ENCODE assay signal across 9 cellular contexts in the genomic region with DNA sequence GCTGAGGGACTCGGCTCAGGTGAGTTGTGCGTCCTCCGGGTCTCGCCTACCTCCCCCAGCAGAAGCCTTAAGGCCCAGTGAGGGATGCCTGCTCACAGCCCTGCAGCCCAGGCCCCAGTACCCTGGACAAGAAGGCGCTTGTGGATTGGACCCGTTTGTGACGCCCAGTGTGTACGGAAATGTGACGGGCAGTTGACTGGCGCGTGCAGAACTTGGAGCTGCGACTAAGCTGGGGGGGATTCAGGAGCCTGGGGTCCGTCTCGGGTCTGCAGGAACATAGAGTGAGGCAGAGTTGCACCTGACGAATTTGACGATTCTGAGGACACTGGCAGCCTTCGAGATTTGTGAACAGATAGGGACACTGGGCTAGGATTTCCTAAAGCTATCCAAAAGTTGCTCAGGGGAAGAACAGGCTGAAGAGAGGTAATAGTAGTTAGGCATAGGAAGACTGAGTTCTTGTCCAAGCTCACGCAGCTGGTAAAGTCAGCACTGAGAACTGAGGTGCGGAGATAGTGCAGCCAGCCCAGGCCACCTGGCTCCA. TPM values are rescaled to one million over a fixed set of nuclear protein-coding genes. Genes with fewer than 3 reads are reported as not detected.
A peak's percentile ranks its signal among the peaks of the same experiment; 100 is the strongest.
DNase-seq lines count a peak whose midpoint lies in the region; ATAC-seq and TF ChIP-seq lines count a peak whose summit lies in the region.
"Had no signal": no experiment of that assay in that cellular context is flagged by ENCODE, and none has a peak within 500 bp of the region (broad histone marks: within the 10 kb centered on the region; RNA-seq: fewer than 3 reads in every experiment).

No MANE protein-coding gene starts in this region.

- RAD21 ChIA-PET in HCT116 (lab: Charles Lee; ENCODE audit: low non-redundant PET in 1 of 2, low total read pairs in 2 of 2, uncharacterized antibody in 2 of 2, unreplicated experiment in 2 of 2): no interaction called here

- H3K9me3 ChIP-seq in HCT116 (ENCODE audit: control insufficient read depth in 1 of 2, insufficient read depth in 1 of 2, low read depth in 1 of 2, low read length in 2 of 2): peaks cover 27 to 49% of the 10 kb centered on the region in 2 experiments; a peak in 3 of 4 replicates

- intact Hi-C loops in HCT116 (cut with micrococcal nuclease): loop anchor here (5.0 kb wide), 2 partner anchors 65 to 135 kb away; a partner anchor contains a TSS

- peaks cover 0 to 12% of the 10 kb centered on the region in 2 experiments; a peak in 3 of 4 replicates for H3K4me1 ChIP-seq in HCT116 (ENCODE audit: control insufficient read depth in 1 of 2, insufficient read depth in 2 of 2, low read length in 2 of 2)

- H2AFZ ChIP-seq in HCT116 (ENCODE audit: low read depth, low read length, poor library complexity, severe bottlenecking): no peak overlapping the region

- H3K27ac ChIP-seq in HCT116 (ENCODE audit: low read depth, low read length) (peak overlapping the region; percentile 69), skin epidermis (peak overlapping the region in 19 of 21 experiments; percentile 19 to 85 (median 71))

- H3K27me3 ChIP-seq in HCT116 (ENCODE audit: insufficient read depth, low read length): no peaks in the 10 kb centered on the region

- BruUV-seq in HCT116 (replicated peaks; lab: Mats Ljungman, UMichigan): no TSS peak

- H3K36me3 ChIP-seq in HCT116 (ENCODE audit: control insufficient read depth in 1 of 2, insufficient read depth in 2 of 2, low read length in 2 of 2): peaks cover 12 to 40% of the 10 kb centered on the region in 2 experiments

- DNase-seq in HCT116 (ENCODE audit: low read depth, low spot score) (no peak), RKO (ENCODE audit: low spot score) (peak; percentile 32), fibroblast of villous mesenchyme (ENCODE audit: low read depth) (no peak), SK-N-DZ (ENCODE audit: low spot score) (no peak), globus pallidus (ENCODE audit: low spot score) (no peak)
- DNase-seq in stimulated activated CD4-positive, alpha-beta T cell treated with anti-CD3 and anti-CD28 coated beads, Interleukin-1b, Interleukin-23, amount 100 ng/mL, for 48 hours: no peak
- DNase-seq in activated CD8-positive, alpha-beta memory T cell treated with anti-CD3 and anti-CD28 coated beads for 24 hours: no peak

- H3K4me3 ChIP-seq in HCT116 (replicated peaks in 1 of 2; ENCODE audit: low read depth in 1 of 2, low read length in 2 of 2) (peak overlapping the region; percentile 90 to 97), fibroblast of villous mesenchyme (ENCODE audit: low read depth, low read length) (peak overlapping the region; percentile 90), skin epidermis (peak overlapping the region; percentile 70 to 98 (median 82))

- no peaks in the 10 kb centered on the region for H4K20me1 ChIP-seq in HCT116 (ENCODE audit: insufficient read depth)

- peak overlapping the region; percentile 75 for H3K9ac ChIP-seq in HCT116 (ENCODE audit: low read length)

- no peak for TF ChIP-seq CTCF in HCT116 (IDR thresholded peaks at IDR 0.05 in 2 of 3, conservative IDR thresholded peaks at IDR 0.05 in 1 of 3; ENCODE audit: borderline replicate concordance in 1 of 3, insufficient read depth in 1 of 3, low read depth in 2 of 3, low read length in 2 of 3)
- no peak for TF ChIP-seq CTCF in fibroblast of villous mesenchyme (IDR thresholded peaks at IDR 0.05; ENCODE audit: insufficient read depth, low read depth, low read length)

- ATAC-seq in HCT116: peak; percentile 37; the same call in 1 of the 2 replicates

- POLR2A ChIA-PET in HCT116 (lab: Charles Lee): interaction anchor here (1.0 to 1.7 kb wide), 3 partner anchors 64 to 137 kb away, joined by 5 to 10 read pairs (median 5); a partner anchor contains a TSS

- H3K9me2 ChIP-seq in HCT116 (ENCODE audit: insufficient read depth): no peaks in the 10 kb centered on the region

- peak overlapping the region; percentile 96 for H3K4me2 ChIP-seq in HCT116 (ENCODE audit: low read length)

- CTCF ChIA-PET in HCT116 (lab: Charles Lee): interaction anchor here (1.2 kb wide), 3 partner anchors 50 to 133 kb away, joined by 3 to 7 read pairs (median 4); a partner anchor contains a TSS

- no peak for TF ChIP-seq RAD21 in HCT116 (IDR thresholded peaks at IDR 0.05; ENCODE audit: low read depth)

- no peak for TF ChIP-seq POLR2A in HCT116 (IDR thresholded peaks at IDR 0.05; ENCODE audit: borderline replicate concordance, extremely low read depth, insufficient read depth, insufficient read length)

- H3K79me2 ChIP-seq in HCT116 (ENCODE audit: insufficient read depth, low read length): peaks cover 53% of the 10 kb centered on the region

TF ChIP-seq in HCT116, 20 proteins besides CTCF, POLR2A, EP300 and RAD21 (continues in another document):
- TF ChIP-seq YY1 (IDR thresholded peaks at IDR 0.05; ENCODE audit: extremely low read depth, insufficient replicate concordance, low read depth, low read length) (no peak), SRF (IDR thresholded peaks at IDR 0.05; ENCODE audit: low read depth) (no peak), EGR1 (IDR thresholded peaks at IDR 0.05; ENCODE audit: low read depth) (no peak), ZNF274 (IDR thresholded peaks at IDR 0.05; ENCODE audit: low read depth, low read length) (no peak), SP1 (IDR thresholded peaks at IDR 0.05; ENCODE audit: low read depth) (no peak), POLR2AphosphoS5 (IDR thresholded peaks at IDR 0.05; ENCODE audit: low read depth, low read length) (no peak), EZH2phosphoT487 (IDR thresholded peaks at IDR 0.05; ENCODE audit: borderline replicate concordance) (no peak)
- TF ChIP-seq, protein P1, sequence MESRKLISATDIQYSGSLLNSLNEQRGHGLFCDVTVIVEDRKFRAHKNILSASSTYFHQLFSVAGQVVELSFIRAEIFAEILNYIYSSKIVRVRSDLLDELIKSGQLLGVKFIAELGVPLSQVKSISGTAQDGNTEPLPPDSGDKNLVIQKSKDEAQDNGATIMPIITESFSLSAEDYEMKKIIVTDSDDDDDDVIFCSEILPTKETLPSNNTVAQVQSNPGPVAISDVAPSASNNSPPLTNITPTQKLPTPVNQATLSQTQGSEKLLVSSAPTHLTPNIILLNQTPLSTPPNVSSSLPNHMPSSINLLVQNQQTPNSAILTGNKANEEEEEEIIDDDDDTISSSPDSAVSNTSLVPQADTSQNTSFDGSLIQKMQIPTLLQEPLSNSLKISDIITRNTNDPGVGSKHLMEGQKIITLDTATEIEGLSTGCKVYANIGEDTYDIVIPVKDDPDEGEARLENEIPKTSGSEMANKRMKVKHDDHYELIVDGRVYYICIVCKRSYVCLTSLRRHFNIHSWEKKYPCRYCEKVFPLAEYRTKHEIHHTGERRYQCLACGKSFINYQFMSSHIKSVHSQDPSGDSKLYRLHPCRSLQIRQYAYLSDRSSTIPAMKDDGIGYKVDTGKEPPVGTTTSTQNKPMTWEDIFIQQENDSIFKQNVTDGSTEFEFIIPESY (IDR thresholded peaks at IDR 0.05; ENCODE audit: extremely low read depth, insufficient replicate concordance, low read length): no peak
- TF ChIP-seq, protein P2, sequence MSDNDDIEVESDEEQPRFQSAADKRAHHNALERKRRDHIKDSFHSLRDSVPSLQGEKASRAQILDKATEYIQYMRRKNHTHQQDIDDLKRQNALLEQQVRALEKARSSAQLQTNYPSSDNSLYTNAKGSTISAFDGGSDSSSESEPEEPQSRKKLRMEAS (IDR thresholded peaks at IDR 0.05): no peak
- TF ChIP-seq, protein P3, sequence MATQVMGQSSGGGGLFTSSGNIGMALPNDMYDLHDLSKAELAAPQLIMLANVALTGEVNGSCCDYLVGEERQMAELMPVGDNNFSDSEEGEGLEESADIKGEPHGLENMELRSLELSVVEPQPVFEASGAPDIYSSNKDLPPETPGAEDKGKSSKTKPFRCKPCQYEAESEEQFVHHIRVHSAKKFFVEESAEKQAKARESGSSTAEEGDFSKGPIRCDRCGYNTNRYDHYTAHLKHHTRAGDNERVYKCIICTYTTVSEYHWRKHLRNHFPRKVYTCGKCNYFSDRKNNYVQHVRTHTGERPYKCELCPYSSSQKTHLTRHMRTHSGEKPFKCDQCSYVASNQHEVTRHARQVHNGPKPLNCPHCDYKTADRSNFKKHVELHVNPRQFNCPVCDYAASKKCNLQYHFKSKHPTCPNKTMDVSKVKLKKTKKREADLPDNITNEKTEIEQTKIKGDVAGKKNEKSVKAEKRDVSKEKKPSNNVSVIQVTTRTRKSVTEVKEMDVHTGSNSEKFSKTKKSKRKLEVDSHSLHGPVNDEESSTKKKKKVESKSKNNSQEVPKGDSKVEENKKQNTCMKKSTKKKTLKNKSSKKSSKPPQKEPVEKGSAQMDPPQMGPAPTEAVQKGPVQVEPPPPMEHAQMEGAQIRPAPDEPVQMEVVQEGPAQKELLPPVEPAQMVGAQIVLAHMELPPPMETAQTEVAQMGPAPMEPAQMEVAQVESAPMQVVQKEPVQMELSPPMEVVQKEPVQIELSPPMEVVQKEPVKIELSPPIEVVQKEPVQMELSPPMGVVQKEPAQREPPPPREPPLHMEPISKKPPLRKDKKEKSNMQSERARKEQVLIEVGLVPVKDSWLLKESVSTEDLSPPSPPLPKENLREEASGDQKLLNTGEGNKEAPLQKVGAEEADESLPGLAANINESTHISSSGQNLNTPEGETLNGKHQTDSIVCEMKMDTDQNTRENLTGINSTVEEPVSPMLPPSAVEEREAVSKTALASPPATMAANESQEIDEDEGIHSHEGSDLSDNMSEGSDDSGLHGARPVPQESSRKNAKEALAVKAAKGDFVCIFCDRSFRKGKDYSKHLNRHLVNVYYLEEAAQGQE (IDR thresholded peaks at IDR 0.05; ENCODE audit: low read depth): no peak

RNA-seq across cellular contexts. Expression of a gene that starts 0.5 kb away (rescaled TPM):
- 10.8 TPM for total RNA-seq in HCT116 (2021; ENCODE audit: unreplicated experiment)
- polyA plus RNA-seq in HCT116 (2012): 3.0 and 3.8 TPM in 2 replicates
- 6.4 and 6.5 TPM in 2 replicates for total RNA-seq in fibroblast of villous mesenchyme
- 8.7 and 15.1 TPM in 2 replicates for polyA plus RNA-seq in SK-N-DZ (2014; cell fraction: cytosol; rRNA removed)
- 5.0 and 7.4 TPM in 2 replicates for polyA plus RNA-seq in SK-N-DZ (2014; cell fraction: nucleus; rRNA removed)

RNA-seq across cellular contexts. Expression of a gene that starts 13.6 kb away (rescaled TPM):
- not detected for total RNA-seq in HCT116 (2021; ENCODE audit: unreplicated experiment)
- not detected in 2 replicates for polyA plus RNA-seq in HCT116 (2012)
- total RNA-seq in fibroblast of villous mesenchyme: not detected in 2 replicates
- not detected in 2 replicates for polyA plus RNA-seq in SK-N-DZ (2014; cell fraction: cytosol; rRNA removed)
- not detected in 2 replicates for polyA plus RNA-seq in SK-N-DZ (2014; cell fraction: nucleus; rRNA removed)
- total RNA-seq: activated CD8-positive, alpha-beta memory T cell treated with anti-CD3 and anti-CD28 coated beads for 36 hours had no signal

RNA-seq across cellular contexts. Expression of a gene that starts 26.7 kb away (rescaled TPM):
- total RNA-seq in HCT116 (2021; ENCODE audit: unreplicated experiment): 0.10 TPM
- 0.04 and 0.06 TPM in 2 replicates for polyA plus RNA-seq in HCT116 (2012)
- 1.3 and 1.7 TPM in 2 replicates for total RNA-seq in fibroblast of villous mesenchyme
- not detected in 2 replicates for polyA plus RNA-seq in SK-N-DZ (2014; cell fraction: cytosol; rRNA removed)
- not detected in 2 replicates for polyA plus RNA-seq in SK-N-DZ (2014; cell fraction: nucleus; rRNA removed)

RNA-seq across cellular contexts. Expression of a gene that starts 45.1 kb away (rescaled TPM):
- total RNA-seq in HCT116 (2021; ENCODE audit: unreplicated experiment) (not detected), fibroblast of villous mesenchyme (5.8 and 6.9 TPM in 2 replicates)
- polyA plus RNA-seq in HCT116 (2012): 0.10 TPM in 2 replicates
- not detected in 2 replicates for polyA plus RNA-seq in SK-N-DZ (2014; cell fraction: cytosol; rRNA removed)
- polyA plus RNA-seq in SK-N-DZ (2014; cell fraction: nucleus; rRNA removed): 0.44 TPM in 1 of 2 replicates, not detected in the other

RNA-seq across cellular contexts. Expression of a gene that starts 49.3 kb away (rescaled TPM):
- total RNA-seq in HCT116 (2021; ENCODE audit: unreplicated experiment) (6.7 TPM), fibroblast of villous mesenchyme (9.3 and 11.7 TPM in 2 replicates)
- polyA plus RNA-seq in HCT116 (2012): 5.0 and 5.4 TPM in 2 replicates
- polyA plus RNA-seq in SK-N-DZ (2014; cell fraction: cytosol; rRNA removed): 7.3 and 10.3 TPM in 2 replicates
- polyA plus RNA-seq in SK-N-DZ (2014; cell fraction: nucleus; rRNA removed): 10.1 and 12.9 TPM in 2 replicates
